In the genomic region with DNA sequence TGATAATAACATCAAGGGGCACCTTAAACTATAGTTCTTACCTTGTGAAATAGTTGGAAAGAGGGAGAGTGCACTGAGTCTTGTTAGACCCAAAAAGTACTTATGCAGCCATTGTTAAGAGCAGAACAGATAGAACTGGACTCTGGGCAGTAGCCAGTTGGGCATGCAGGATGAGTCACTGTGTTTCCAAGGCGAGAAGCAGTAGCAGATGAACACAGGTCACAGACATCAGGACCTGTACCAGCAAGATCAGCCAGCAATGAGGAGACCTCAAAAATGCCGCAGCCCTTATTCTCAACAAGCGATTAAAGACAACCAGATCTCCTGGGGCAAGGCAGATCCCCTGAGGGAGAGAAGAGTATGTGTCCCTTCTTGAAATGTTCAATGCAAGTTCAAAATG, we compare ENCODE assay signal across 17 cellular contexts.
A peak's percentile ranks its signal among the peaks of the same experiment; 100 is the strongest.
DNase-seq lines count a peak whose midpoint lies in the region; ATAC-seq, FAIRE-seq and TF ChIP-seq lines count a peak whose summit lies in the region.
"Had no signal": no experiment of that assay in that cellular context is flagged by ENCODE, and none has a peak within 500 bp of the region (broad histone marks: within the 10 kb centered on the region; RNA-seq: fewer than 3 reads in every experiment).

No MANE protein-coding gene starts in this region.

- H3K4me1 ChIP-seq in CD8-positive, alpha-beta T cell (ENCODE audit: insufficient read depth, low read length), result peaks cover 10% of the 10 kb centered on the region

- peak overlapping the region; percentile 19 for H3K27ac Mint-ChIP-seq in CD8-positive, alpha-beta T cell
- H3K27ac Mint-ChIP-seq: B cell; GM23338; nephron; T-helper 1 cell treated with Interleukin-12 subunit alpha and Interleukin-12 subunit beta and Interleukin-4 antibody, amounts not matched to agents 30 μg/mL and 1 μg/mL, for 36 hours had no signal

- H3K27me3 Mint-ChIP-seq in CD8-positive, alpha-beta T cell (ENCODE audit: low read depth), result no peaks in the 10 kb centered on the region
- H3K27me3 Mint-ChIP-seq: B cell had no signal

- H3K9me3 Mint-ChIP-seq in CD8-positive, alpha-beta T cell, result no peaks in the 10 kb centered on the region
- H3K9me3 Mint-ChIP-seq: GM23338; nephron; T-helper 1 cell treated with Interleukin-12 subunit alpha and Interleukin-12 subunit beta and Interleukin-4 antibody, amounts not matched to agents 30 μg/mL and 1 μg/mL, for 36 hours had no signal

- no peak for TF ChIP-seq CTCF in CD8-positive, alpha-beta T cell (IDR thresholded peaks at IDR 0.05)
- TF ChIP-seq CTCF in choroid plexus epithelial cell (conservative IDR thresholded peaks at IDR 0.05; ENCODE audit: low read depth, low read length), result no peak

- ATAC-seq in CD8-positive, alpha-beta T cell, result no peak
- ATAC-seq: GM23338 had no signal

- CTCF ChIA-PET in CD8-positive, alpha-beta T cell (lab: Charles Lee), result interaction anchor here (0.8 kb wide), 1 partner anchor 150 kb away, joined by 3 read pairs; no protein-coding TSS in a partner anchor

- no peaks in the 10 kb centered on the region for H3K27me3 ChIP-seq in CD8-positive, alpha-beta T cell (ENCODE audit: insufficient read depth, low read length)

- no peak for FAIRE-seq in GM19239 (lab: Jason Lieb, UNC)

- intact Hi-C loops in CD8-positive, alpha-beta T cell (cut with DNase I, micrococcal nuclease), result no loop called here

- H3K36me3 ChIP-seq in CD8-positive, alpha-beta T cell (ENCODE audit: insufficient read depth, low read length), result no peaks in the 10 kb centered on the region

- peaks cover 75% of the 10 kb centered on the region for H3K36me3 Mint-ChIP-seq in CD8-positive, alpha-beta T cell

- POLR2A ChIA-PET in CD8-positive, alpha-beta T cell (lab: Charles Lee), result interaction anchor here (1.5 kb wide), 1 partner anchor 11 kb away, joined by 3 read pairs; no protein-coding TSS in a partner anchor

- no peak for DNase-seq in CD8-positive, alpha-beta T cell
- peak; percentile 7 for DNase-seq in HT1080 (ENCODE audit: low read depth)
- peak; percentile 55 for DNase-seq in choroid plexus epithelial cell (ENCODE audit: low read depth)
- peak; percentile 4 to 34 for DNase-seq in lung microvascular endothelial cell (ENCODE audit: low read depth in 2 of 2)
- no peak for DNase-seq in GDM1 (lab: John Stamatoyannopoulos, UW)
- no peak for DNase-seq in DMS114 treated with DMSO at 0.1 percent for 48 hours (lab: John Stamatoyannopoulos, UW; ENCODE audit: unreplicated experiment)
- no peak for DNase-seq in activated effector memory CD4-positive, alpha-beta T cell treated with anti-CD3 and anti-CD28 coated beads, Interleukin-2, amount 50 U/mL, for 16 hours
- no peak for DNase-seq in GM19239 (ENCODE audit: insufficient read length, low spot score)
- DNase-seq: activated CD4-positive, CD25-positive, alpha-beta regulatory T cell; DMS153; foreskin melanocyte; NCI-H1048; stimulated activated CD4-positive, alpha-beta T cell treated with anti-CD3 and anti-CD28 coated beads, Interleukin-2, amount 100 ng/mL, for 24 hours had no signal

- H3K9me3 ChIP-seq in CD8-positive, alpha-beta T cell (ENCODE audit: low read length), result no peaks in the 10 kb centered on the region

- peaks cover 33% of the 10 kb centered on the region for H3K4me1 Mint-ChIP-seq in CD8-positive, alpha-beta T cell (ENCODE audit: low read depth)
- H3K4me1 Mint-ChIP-seq: nephron had no signal

- no peak overlapping the region for H3K4me3 Mint-ChIP-seq in CD8-positive, alpha-beta T cell
- H3K4me3 Mint-ChIP-seq: B cell; GM23338; nephron; T-helper 1 cell treated with Interleukin-12 subunit alpha and Interleukin-12 subunit beta and Interleukin-4 antibody, amounts not matched to agents 30 μg/mL and 1 μg/mL, for 36 hours had no signal

- H3K4me3 ChIP-seq in CD8-positive, alpha-beta T cell (ENCODE audit: low read depth, low read length), result no peak overlapping the region
- H3K4me3 ChIP-seq in choroid plexus epithelial cell (ENCODE audit: low read depth, low read length), result no peak overlapping the region
- H3K4me3 ChIP-seq: GM23338 had no signal

- no peak overlapping the region for H3K27ac ChIP-seq in CD8-positive, alpha-beta T cell (ENCODE audit: low read depth, low read length)

Comparison
In these comparisons a context has a peak if more than half of its experiments do, and no peak if none do; other contexts are left out.
1. DNase-seq: peak in HT1080 (single experiment), choroid plexus epithelial cell (single experiment) and lung microvascular endothelial cell (2 of 2); none in CD8-positive, alpha-beta T cell (0 of 7), GDM1 (single experiment), DMS114 treated with DMSO at 0.1 percent for 48 hours (single experiment), activated effector memory CD4-positive, alpha-beta T cell treated with anti-CD3 and anti-CD28 coated beads, Interleukin-2, amount 50 U/mL, for 16 hours (single experiment) and GM19239 (single experiment).